In the genomic region with DNA sequence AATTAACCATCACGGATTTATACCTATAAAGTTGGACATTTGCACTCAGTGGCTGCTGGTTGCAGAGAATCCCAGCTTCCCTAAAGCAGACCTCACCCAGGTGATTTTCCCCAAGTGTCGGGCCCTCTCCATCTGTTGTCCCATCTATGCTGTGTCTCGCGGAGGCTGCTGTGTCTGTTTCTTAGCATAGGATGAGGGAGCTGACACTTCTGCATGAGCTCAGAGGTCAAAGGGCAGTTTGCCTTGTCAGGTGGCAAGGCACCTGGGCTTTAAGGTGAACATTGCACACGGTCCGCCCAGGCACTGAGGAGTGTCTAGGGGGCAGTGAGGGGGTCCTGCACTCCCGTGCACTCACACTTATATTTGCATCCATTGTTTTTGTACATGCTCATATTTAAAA, we compare ENCODE assay signal across 19 cellular contexts.
"Had no signal": no experiment of that assay in that cellular context is flagged by ENCODE, and none has a peak within 500 bp of the region (broad histone marks: within the 10 kb centered on the region; RNA-seq: fewer than 3 reads in every experiment).

No MANE protein-coding gene starts in this region.

- H3K4me2 ChIP-seq: KMS-11 had no signal

- H3K9ac ChIP-seq: KMS-11 had no signal

- DNase-seq: activated CD4-positive, alpha-beta T cell treated with anti-CD3 and anti-CD28 coated beads for 48 hours; activated CD4-positive, alpha-beta T cell treated with anti-CD3 and anti-CD28 coated beads, Interleukin-2, amount 50 U/mL, for 4 hours; activated CD4-positive, CD25-positive, alpha-beta regulatory T cell treated with anti-CD3 and anti-CD28 coated beads, Interleukin-2, amount 50 U/mL, for 72 hours; activated CD8-positive, alpha-beta memory T cell treated with anti-CD3 and anti-CD28 coated beads for 24 hours; activated effector memory CD4-positive, alpha-beta T cell treated with anti-CD3 and anti-CD28 coated beads, Interleukin-2, amount 50 U/mL, for 16 hours; activated naive CD4-positive, alpha-beta T cell treated with Interleukin-2 at 50 U/mL for 16 hours; activated T-cell treated with anti-CD3 and anti-CD28 coated beads, Interleukin-2, amount 50 U/mL, for 4 hours; amygdala; NCI-H1092; NCI-H1417; NCI-H2029; NCI-H2107; NCI-H510A treated with DMSO at 0.1 percent for 48 hours; PC-3; SHP77 treated with DMSO at 0.1 percent for 48 hours had no signal

- H3K27me3 Mint-ChIP-seq: activated naive CD8-positive, alpha-beta T cell had no signal

- H3K9me3 Mint-ChIP-seq: T-helper 1 cell treated with Interleukin-12 subunit alpha and Interleukin-12 subunit beta and Interleukin-4 antibody, amounts not matched to agents 30 μg/mL and 1 μg/mL, for 36 hours had no signal

- H3K27ac ChIP-seq: KMS-11 had no signal

- H3K4me3 Mint-ChIP-seq: activated naive CD8-positive, alpha-beta T cell; activated T-cell treated with anti-CD3 and anti-CD28 coated beads, Interleukin-2, amount 50 U/mL, for 4 hours; brain; T-helper 1 cell treated with Interleukin-12 subunit alpha and Interleukin-12 subunit beta and Interleukin-4 antibody, amounts not matched to agents 30 μg/mL and 1 μg/mL, for 36 hours had no signal

- ATAC-seq: activated T-cell treated with anti-CD3 and anti-CD28 coated beads, Interleukin-2, amount 50 U/mL, for 4 hours; PC-3 had no signal

- H3K27ac Mint-ChIP-seq: activated naive CD8-positive, alpha-beta T cell; brain; T-helper 1 cell treated with Interleukin-12 subunit alpha and Interleukin-12 subunit beta and Interleukin-4 antibody, amounts not matched to agents 30 μg/mL and 1 μg/mL, for 36 hours had no signal
